ENCODE assay signal across 1 cellular context in genomic region chr11:116833491-116833815, GRCh38.
TF ChIP-seq lines count a peak whose summit lies in the region.

No MANE protein-coding gene starts in this region.

TF ChIP-seq in HepG2, 621 proteins besides CTCF, POLR2A, EP300 and RAD21 (continued from another document):
- TF ChIP-seq PRDM4 (CRISPR knock-in tag; IDR thresholded peaks at IDR 0.05; ENCODE audit: borderline replicate concordance) = no peak
- 0 out of 2 replicates have a peak, but pooled peaks have one; percentile 39 for TF ChIP-seq ZFX (CRISPR knock-in tag; IDR thresholded peaks at IDR 0.05; ENCODE audit: low read depth)
- TF ChIP-seq ZSCAN12 (CRISPR knock-in tag; IDR thresholded peaks at IDR 0.05) = no peak
- TF ChIP-seq ZNF781 (CRISPR knock-in tag; IDR thresholded peaks at IDR 0.05; ENCODE audit: borderline replicate concordance, not compliant biosample characterization) = no peak
- no peak for TF ChIP-seq FOXM1 (CRISPR knock-in tag; IDR thresholded peaks at IDR 0.05)
- no peak for TF ChIP-seq SETDB1 (CRISPR knock-in tag; IDR thresholded peaks at IDR 0.05; ENCODE audit: borderline replicate concordance)
- no peak for TF ChIP-seq SIN3B (IDR thresholded peaks at IDR 0.05; ENCODE audit: low read length)
- no peak for TF ChIP-seq ATF7-NPFF (CRISPR knock-in tag; IDR thresholded peaks at IDR 0.05; ENCODE audit: low read depth)
- TF ChIP-seq ZNF432 (CRISPR knock-in tag; IDR thresholded peaks at IDR 0.05; ENCODE audit: borderline replicate concordance) = no peak
- TF ChIP-seq ZNF572 (CRISPR knock-in tag; IDR thresholded peaks at IDR 0.05) = no peak
- TF ChIP-seq NFKBIZ (CRISPR knock-in tag; IDR thresholded peaks at IDR 0.05) = no peak
- TF ChIP-seq MBNL3 (CRISPR knock-in tag; conservative IDR thresholded peaks at IDR 0.05) = no peak
